In the genomic region with DNA sequence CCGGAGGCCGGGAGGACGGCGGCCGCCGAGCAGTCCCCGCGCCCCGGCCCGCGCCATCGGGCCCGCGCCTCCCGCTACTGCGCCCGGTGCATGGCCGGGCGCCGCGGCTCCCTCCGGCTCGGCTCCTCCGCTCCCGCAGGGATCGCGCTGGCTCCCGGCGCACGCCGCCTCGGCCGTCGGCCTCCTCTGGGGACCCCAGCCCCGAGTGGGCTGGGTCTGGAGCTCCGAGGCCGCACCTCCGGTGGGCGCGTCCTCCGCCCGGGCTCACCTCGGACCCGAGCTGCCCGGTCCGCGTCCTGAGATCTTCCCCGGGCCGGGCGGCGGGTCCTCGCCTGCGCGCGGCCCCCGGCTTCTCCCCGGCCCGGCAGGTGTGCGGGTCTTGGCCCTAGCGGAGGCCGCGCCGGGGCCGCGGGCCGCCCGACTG, we compare ENCODE assay signal across 8 cellular contexts. TPM values are rescaled to one million over a fixed set of nuclear protein-coding genes. Genes with fewer than 3 reads are reported as not detected.
DNase-seq lines count a peak whose midpoint lies in the region; ATAC-seq and TF ChIP-seq lines count a peak whose summit lies in the region.

No MANE protein-coding gene starts in this region.

- H3K4me1 ChIP-seq in mononuclear cell (ENCODE audit: insufficient read depth, low read length), result peaks cover 53% of the 10 kb centered on the region

- peak overlapping the region; percentile 58 for H3K4me3 ChIP-seq in GM12875 (ENCODE audit: low read depth, low read length)
- peak overlapping the region; percentile 26 for H3K4me3 ChIP-seq in WERI-Rb-1 (ENCODE audit: low read depth, low read length)
- H3K4me3 ChIP-seq in mononuclear cell (ENCODE audit: low read length), result peak overlapping the region; percentile 12

- no peaks in the 10 kb centered on the region for H3K9me3 ChIP-seq in WERI-Rb-1 (ENCODE audit: severe bottlenecking)
- H3K9me3 ChIP-seq in mononuclear cell (ENCODE audit: low read depth, low read length), result no peaks in the 10 kb centered on the region

- H3K27me3 ChIP-seq in WERI-Rb-1 (ENCODE audit: insufficient read depth, low read depth, severe bottlenecking), result peaks cover 44% of the 10 kb centered on the region
- H3K27me3 ChIP-seq in mononuclear cell (ENCODE audit: insufficient read depth, low read length), result peaks cover 49% of the 10 kb centered on the region

- DNase-seq in 8988T (peak; percentile 69), WERI-Rb-1 (no peak), NCI-H524 treated with DMSO at 0.1 percent for 48 hours (lab: John Stamatoyannopoulos, UW) (no peak), superior temporal gyrus (ENCODE audit: extremely low spot score) (no peak)

- H3K27ac ChIP-seq in WERI-Rb-1, result no peak overlapping the region

- no peak for ATAC-seq in GM19395 (IDR thresholded peaks at IDR 0.05; ENCODE audit: unreplicated experiment)
- ATAC-seq in HG03342 (IDR thresholded peaks at IDR 0.05; ENCODE audit: unreplicated experiment), result no peak

- no peaks in the 10 kb centered on the region for H3K36me3 ChIP-seq in WERI-Rb-1

- TF ChIP-seq CTCF in GM12875 (IDR thresholded peaks at IDR 0.05; ENCODE audit: borderline replicate concordance, insufficient read depth, low read depth, low read length) (no peak), WERI-Rb-1 (IDR thresholded peaks at IDR 0.05; ENCODE audit: low read depth, low read length) (no peak)

RNA-seq across cellular contexts. Expression of a gene that starts 0.3 kb away (rescaled TPM):
- 0.52 TPM for total RNA-seq in mononuclear cell

RNA-seq across cellular contexts. Expression of a gene that starts 12.0 kb away (rescaled TPM):
- total RNA-seq in mononuclear cell, result 15.7 TPM

RNA-seq across cellular contexts. Expression of a gene that starts 32.3 kb away (rescaled TPM):
- total RNA-seq in mononuclear cell, result 11.9 TPM

RNA-seq across cellular contexts. Expression of a gene that starts 54.6 kb away (rescaled TPM):
- total RNA-seq in mononuclear cell, result 0.10 TPM
